Comparison of ENCODE assay signal across 19 cellular contexts in the genomic region with DNA sequence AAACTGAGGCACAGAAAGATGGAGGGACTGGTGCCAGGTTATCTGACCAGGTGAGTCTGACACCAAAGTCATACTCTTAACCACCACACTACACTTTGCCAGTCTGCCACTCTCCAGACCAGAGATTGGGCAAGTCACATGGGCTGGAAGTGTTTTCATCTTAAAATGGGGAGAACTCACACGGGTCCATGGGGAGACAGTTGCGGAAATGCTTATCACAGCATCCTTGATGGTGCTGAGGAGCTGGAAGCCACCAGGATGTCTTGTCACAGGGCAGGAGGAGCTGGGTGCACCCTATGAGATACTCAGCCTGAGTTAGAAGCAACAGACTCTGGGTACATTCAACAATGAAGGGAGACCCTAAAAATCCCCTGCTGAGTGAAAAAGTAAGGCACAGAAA. TPM values are rescaled to one million over a fixed set of nuclear protein-coding genes. Genes with fewer than 3 reads are reported as not detected.
"Had no signal": no experiment of that assay in that cellular context is flagged by ENCODE, and none has a peak within 500 bp of the region (broad histone marks: within the 10 kb centered on the region; RNA-seq: fewer than 3 reads in every experiment).

No MANE protein-coding gene starts in this region.

- H3K36me3 Mint-ChIP-seq: WTC11 had no signal

- H3K9me3 ChIP-seq: ascending aorta, gastroesophageal sphincter, heart left ventricle had no signal

- H3K4me1 Mint-ChIP-seq: activated CD4-positive, alpha-beta memory T cell treated with anti-CD3 and anti-CD28 coated beads, Interleukin-2, amount 10 ng/mL, durations not matched to agents 7 days and 5 days had no signal

- H3K27ac ChIP-seq: ascending aorta had no signal

- H3K9me3 Mint-ChIP-seq: activated CD4-positive, alpha-beta memory T cell treated with anti-CD3 and anti-CD28 coated beads, Interleukin-2, amount 10 ng/mL, durations not matched to agents 7 days and 5 days; activated naive CD4-positive, alpha-beta T cell treated with anti-CD3 and anti-CD28 coated beads for 36 hours; activated T-helper 2 cell treated with anti-CD3 and anti-CD28 coated beads, Interferon-gamma antibody, Interleukin-2, Interleukin-4, amounts not matched to agents 10 μg/mL and 5 μg/mL and 100 μg/mL, durations not matched to agents 14 hours and 24 hours and 36 hours; WTC11 had no signal

- ATAC-seq: gastroesophageal sphincter, heart left ventricle, left lobe of liver had no signal

- H3K27me3 ChIP-seq: ascending aorta, gastroesophageal sphincter, heart left ventricle had no signal

- DNase-seq: activated CD4-positive, alpha-beta memory T cell treated with anti-CD3 and anti-CD28 coated beads, Interleukin-2, amount 10 ng/mL, durations not matched to agents 7 days and 5 days; activated CD4-positive, alpha-beta T cell treated with anti-CD3 and anti-CD28 coated beads for 4 hours; activated naive CD4-positive, alpha-beta T cell treated with anti-CD3 and anti-CD28 coated beads for 36 hours; activated T-cell treated with anti-CD3 and anti-CD28 coated beads, Interleukin-2, amount 50 U/mL, for 1 hour; dermis blood vessel endothelial cell; heart left ventricle; kidney; occipital lobe; retina; stimulated activated CD4-positive, alpha-beta T cell treated with anti-CD3 and anti-CD28 coated beads, Interleukin-2, amount 100 ng/mL, for 24 hours; stimulated activated naive CD4-positive, alpha-beta T cell treated with Interleukin-2 at 50 U/mL for 16 hours; trophoblast cell had no signal

- H3K36me3 ChIP-seq: heart left ventricle had no signal

- H3K4me3 Mint-ChIP-seq: activated CD4-positive, alpha-beta memory T cell treated with anti-CD3 and anti-CD28 coated beads, Interleukin-2, amount 10 ng/mL, durations not matched to agents 7 days and 5 days; activated naive CD4-positive, alpha-beta T cell treated with anti-CD3 and anti-CD28 coated beads for 36 hours; WTC11 had no signal

- H3K27ac Mint-ChIP-seq: activated CD4-positive, alpha-beta memory T cell treated with anti-CD3 and anti-CD28 coated beads, Interleukin-2, amount 10 ng/mL, durations not matched to agents 7 days and 5 days; activated naive CD4-positive, alpha-beta T cell treated with anti-CD3 and anti-CD28 coated beads for 36 hours; activated T-helper 2 cell treated with anti-CD3 and anti-CD28 coated beads, Interferon-gamma antibody, Interleukin-2, Interleukin-4, amounts not matched to agents 10 μg/mL and 5 μg/mL and 100 μg/mL, durations not matched to agents 14 hours and 24 hours and 36 hours; WTC11 had no signal

RNA-seq across cellular contexts. Expression of a gene that starts 4.8 kb away (rescaled TPM):
- total RNA-seq: activated CD4-positive, alpha-beta memory T cell treated with anti-CD3 and anti-CD28 coated beads, Interleukin-2, amount 10 ng/mL, durations not matched to agents 7 days and 5 days; activated naive CD4-positive, alpha-beta T cell treated with anti-CD3 and anti-CD28 coated beads for 36 hours; activated T-helper 2 cell treated with anti-CD3 and anti-CD28 coated beads, Interferon-gamma antibody, Interleukin-2, Interleukin-4, amounts not matched to agents 10 μg/mL and 5 μg/mL and 100 μg/mL, durations not matched to agents 14 hours and 24 hours and 36 hours; epithelial cell of proximal tubule; mononuclear cell had no signal
